Comparison of ENCODE assay signal across 11 cellular contexts in the genomic region with DNA sequence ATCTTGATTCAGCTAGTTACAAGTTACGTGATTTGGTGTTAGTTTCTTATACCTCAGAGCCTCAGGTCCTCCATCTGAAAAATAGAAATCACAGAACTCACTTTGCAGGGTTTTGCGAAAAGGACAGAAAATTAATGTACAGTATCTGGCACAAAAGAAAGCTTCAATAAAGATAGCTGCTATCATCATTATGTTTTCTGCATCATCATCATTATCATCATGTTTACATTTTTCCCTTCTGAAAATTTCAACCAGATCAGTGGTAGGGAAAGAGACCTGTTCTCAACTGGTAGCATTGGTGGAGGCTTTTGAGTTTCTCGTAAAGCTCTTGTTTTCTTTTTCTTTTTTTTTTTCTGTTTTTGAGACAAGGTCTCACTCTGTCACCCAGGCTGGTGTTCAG.
"Had no signal": no experiment of that assay in that cellular context is flagged by ENCODE, and none has a peak within 500 bp of the region (broad histone marks: within the 10 kb centered on the region; RNA-seq: fewer than 3 reads in every experiment).

No MANE protein-coding gene starts in this region.

- H3K4me1 ChIP-seq: HAP-1 had no signal

- H3K4me3 ChIP-seq: GM23248, GM23338, HAP-1 had no signal

- DNase-seq: GM23248, GOT3, H7, H9, HCEC 1CT, HFFc6 had no signal

- H3K36me3 ChIP-seq: HAP-1 had no signal

- H2AFZ ChIP-seq: GM23248, GM23338 had no signal

- H3K9me3 ChIP-seq: HAP-1 had no signal

- ATAC-seq: GM23338, HCT116 had no signal

- FAIRE-seq: H1, H54 had no signal

- H3K4me2 ChIP-seq: GM23338 had no signal

- H3K27ac ChIP-seq: GM23248 had no signal

- H3K9ac ChIP-seq: GM23248 had no signal
